1 cellular context compared by ENCODE assay signal in genomic region chr7:148347981-148348380, GRCh38.
TF ChIP-seq lines count a peak whose summit lies in the region.

No MANE protein-coding gene starts in this region.

TF ChIP-seq in H1, 55 proteins besides CTCF, POLR2A, EP300 and RAD21 (continued from another document):
- no peak for TF ChIP-seq ATF2 (IDR thresholded peaks at IDR 0.05; ENCODE audit: low read length)
- no peak for TF ChIP-seq HDAC2 (IDR thresholded peaks at IDR 0.05; ENCODE audit: borderline replicate concordance in 1 of 2, low read depth in 2 of 2, low read length in 2 of 2)
- TF ChIP-seq CBX8 (IDR thresholded peaks at IDR 0.05; ENCODE audit: borderline replicate concordance, low read depth, low read length) = no peak
- no peak for TF ChIP-seq GABPA (IDR thresholded peaks at IDR 0.05; ENCODE audit: borderline replicate concordance, insufficient read depth, low read length)
- no peak for TF ChIP-seq RNF2 (IDR thresholded peaks at IDR 0.05; ENCODE audit: borderline replicate concordance, low read depth, low read length, missing control alignments, poor library complexity, severe bottlenecking)
- TF ChIP-seq POU5F1 (IDR thresholded peaks at IDR 0.05; ENCODE audit: low read depth, low read length) = no peak
- TF ChIP-seq SP4 (IDR thresholded peaks at IDR 0.05; ENCODE audit: low read length) = no peak
- no peak for TF ChIP-seq MAFK (IDR thresholded peaks at IDR 0.05; ENCODE audit: low read depth, low read length)
